14 cellular contexts compared by ENCODE assay signal in the genomic region with DNA sequence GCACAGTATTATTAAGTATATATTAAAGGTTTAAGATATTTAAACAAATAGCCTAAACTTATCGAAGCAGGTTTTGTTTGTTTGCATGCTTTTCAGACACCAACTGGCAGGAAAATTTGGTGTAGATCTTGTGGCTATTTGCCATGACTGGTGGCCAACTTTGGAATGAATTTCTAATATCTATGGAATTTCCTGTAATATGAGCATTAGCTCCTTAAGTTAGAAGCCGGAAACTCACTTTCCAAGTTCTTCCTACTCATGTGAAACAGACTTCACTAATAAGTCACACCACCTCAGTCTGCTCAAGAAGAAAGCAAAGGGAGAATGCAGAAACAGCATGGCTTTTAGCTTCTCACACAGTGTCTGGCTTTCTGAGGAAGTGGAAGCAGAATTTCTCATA.
DNase-seq lines count a peak whose midpoint lies in the region; ATAC-seq, FAIRE-seq and TF ChIP-seq lines count a peak whose summit lies in the region.
"Had no signal": no experiment of that assay in that cellular context is flagged by ENCODE, and none has a peak within 500 bp of the region (broad histone marks: within the 10 kb centered on the region; RNA-seq: fewer than 3 reads in every experiment).

No MANE protein-coding gene starts in this region.

- H3K9me3 ChIP-seq in Peyer's patch (no peaks in the 10 kb centered on the region), colonic mucosa (no peaks in the 10 kb centered on the region)
- H3K9me3 ChIP-seq: testis had no signal

- H3K36me3 ChIP-seq in bronchial epithelial cell (ENCODE audit: control insufficient read depth, insufficient read depth, low read length), result no peaks in the 10 kb centered on the region
- H3K36me3 ChIP-seq in Peyer's patch, result no peaks in the 10 kb centered on the region
- no peaks in the 10 kb centered on the region for H3K36me3 ChIP-seq in colonic mucosa

- no peak for TF ChIP-seq CTCF in bronchial epithelial cell (IDR thresholded peaks at IDR 0.05; ENCODE audit: insufficient read depth, low read length, severe bottlenecking)
- no peak for TF ChIP-seq CTCF in Peyer's patch (IDR thresholded peaks at IDR 0.05)
- no peak for TF ChIP-seq CTCF in colonic mucosa (IDR thresholded peaks at IDR 0.05)

- peak; percentile 64 for TF ChIP-seq EP300 in Ishikawa (IDR thresholded peaks at IDR 0.05; ENCODE audit: borderline replicate concordance)

- H3K27ac ChIP-seq in Peyer's patch (no peak overlapping the region), colonic mucosa (no peak overlapping the region)
- H3K27ac ChIP-seq: testis had no signal

- DNase-seq in AG08395 (ENCODE audit: low spot score) (peak; percentile 1), bronchial epithelial cell (ENCODE audit: low read depth) (peak; percentile 91), iris pigment epithelial cell (ENCODE audit: low read depth) (peak; percentile 83), Peyer's patch (no peak), colonic mucosa (no peak)
- no peak for DNase-seq in stimulated activated CD8-positive, alpha-beta memory T cell treated with anti-CD3 and anti-CD28 coated beads, Interleukin-4, amount 100 ng/mL, for 48 hours
- DNase-seq: ACHN; activated naive CD4-positive, alpha-beta T cell treated with Interleukin-2 at 50 U/mL for 16 hours; DMS153; NCI-H1092; occipital lobe; testis had no signal

- H3K27me3 ChIP-seq in bronchial epithelial cell (ENCODE audit: control insufficient read depth, insufficient read depth, low read length), result no peaks in the 10 kb centered on the region
- H3K27me3 ChIP-seq in Peyer's patch, result no peaks in the 10 kb centered on the region
- no peaks in the 10 kb centered on the region for H3K27me3 ChIP-seq in colonic mucosa
- H3K27me3 ChIP-seq: testis had no signal

- H3K4me3 ChIP-seq in bronchial epithelial cell (ENCODE audit: low read depth, low read length) (no peak overlapping the region), Peyer's patch (no peak overlapping the region), colonic mucosa (no peak overlapping the region)
- H3K4me3 ChIP-seq: testis had no signal

- H3K4me1 ChIP-seq in Peyer's patch (no peaks in the 10 kb centered on the region), colonic mucosa (no peaks in the 10 kb centered on the region)
- H3K4me1 ChIP-seq: testis had no signal

- no peak for TF ChIP-seq RAD21 in Ishikawa (IDR thresholded peaks at IDR 0.05; ENCODE audit: low read depth)

- H3K9ac ChIP-seq in colonic mucosa (ENCODE audit: low read depth in 2 of 2, low read length in 2 of 2), result no peak overlapping the region

- no peak for FAIRE-seq in bronchial epithelial cell (lab: Jason Lieb, UNC)

- no peak for ATAC-seq in GM21367 (IDR thresholded peaks at IDR 0.05; ENCODE audit: unreplicated experiment)

- intact Hi-C loops in colonic mucosa (cut with DNase I), result no loop called here

- no peak for TF ChIP-seq POLR2A in Peyer's patch (IDR thresholded peaks at IDR 0.05)

TF ChIP-seq in Ishikawa, 13 proteins besides CTCF, POLR2A, EP300 and RAD21:
- TF ChIP-seq TEAD4 (IDR thresholded peaks at IDR 0.05) (peak; percentile 69), FOXM1 (IDR thresholded peaks at IDR 0.05; ENCODE audit: borderline replicate concordance, low read depth) (0 out of 2 replicates have a peak, but pooled peaks have one; percentile 36), CREB1 (IDR thresholded peaks at IDR 0.05; ENCODE audit: low read depth) (no peak), NFIC (IDR thresholded peaks at IDR 0.05) (peak; percentile 71)
- TF ChIP-seq, protein P1, sequence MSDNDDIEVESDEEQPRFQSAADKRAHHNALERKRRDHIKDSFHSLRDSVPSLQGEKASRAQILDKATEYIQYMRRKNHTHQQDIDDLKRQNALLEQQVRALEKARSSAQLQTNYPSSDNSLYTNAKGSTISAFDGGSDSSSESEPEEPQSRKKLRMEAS (IDR thresholded peaks at IDR 0.05), result peak; percentile 33; the same call in 1 of the 2 replicates

Comparison
In these comparisons a context has a peak if more than half of its experiments do, and no peak if none do; other contexts are left out.
1. DNase-seq: peak in AG08395 (single experiment), bronchial epithelial cell (single experiment) and iris pigment epithelial cell (single experiment); none in Peyer's patch (0 of 3), stimulated activated CD8-positive, alpha-beta memory T cell treated with anti-CD3 and anti-CD28 coated beads, Interleukin-4, amount 100 ng/mL, for 48 hours (single experiment) and colonic mucosa (single experiment).